In the genomic region with DNA sequence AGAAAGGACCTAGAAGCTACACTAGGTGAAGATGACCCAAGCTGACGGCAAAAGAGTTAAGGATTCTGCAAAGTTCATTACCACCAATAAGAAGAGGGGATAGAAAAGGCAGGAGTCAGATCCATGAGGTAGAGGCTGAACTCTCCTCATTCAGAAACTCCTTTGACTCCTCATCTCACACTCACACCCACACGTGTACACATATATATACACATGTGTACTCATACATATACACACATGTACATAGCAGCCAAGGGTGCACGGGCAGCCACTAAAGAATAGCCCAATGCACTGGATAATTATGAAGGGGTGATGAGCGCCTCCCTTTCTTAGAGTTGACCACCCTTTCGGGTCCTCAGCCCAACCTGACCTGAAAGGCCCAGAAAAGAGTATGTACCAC, we compare ENCODE assay signal across 34 cellular contexts.
"Had no signal": no experiment of that assay in that cellular context is flagged by ENCODE, and none has a peak within 500 bp of the region (broad histone marks: within the 10 kb centered on the region; RNA-seq: fewer than 3 reads in every experiment).

No MANE protein-coding gene starts in this region.

- H3K4me3 ChIP-seq: adrenal gland, ascending aorta, body of pancreas, breast epithelium, cardiac muscle cell had no signal

- FAIRE-seq: astrocyte, bronchial epithelial cell had no signal

- H3K9me3 ChIP-seq: adrenal gland, ascending aorta, body of pancreas, breast epithelium had no signal

- DNase-seq: activated effector memory CD4-positive, alpha-beta T cell treated with anti-CD3 and anti-CD28 coated beads, Interleukin-2, amount 50 U/mL, for 16 hours; activated effector memory CD4-positive, alpha-beta T cell treated with Interleukin-2 at 50 U/mL for 16 hours; activated gamma-delta T cell; activated gamma-delta T cell treated with Interleukin-2 at 50 U/mL for 16 hours; activated naive CD4-positive, alpha-beta T cell; activated naive CD4-positive, alpha-beta T cell treated with anti-CD3 and anti-CD28 coated beads for 36 hours; activated naive CD4-positive, alpha-beta T cell treated with anti-CD3 and anti-CD28 coated beads, Interleukin-2, amount 10 ng/mL, durations not matched to agents 7 days and 5 days; activated naive CD4-positive, alpha-beta T cell treated with anti-CD3 and anti-CD28 coated beads, Interleukin-2, amount 50 U/mL, for 16 hours; activated naive CD4-positive, alpha-beta T cell treated with Interleukin-2 at 50 U/mL for 16 hours; activated naive CD8-positive, alpha-beta T cell treated with anti-CD3 and anti-CD28 coated beads for 36 hours; activated naive CD8-positive, alpha-beta T cell treated with anti-CD3 and anti-CD28 coated beads, Interleukin-2, amount 10 ng/mL, durations not matched to agents 7 days and 5 days; activated naive CD8-positive, alpha-beta T cell treated with anti-CD3 and anti-CD28 coated beads, Interleukin-2, amount 50 U/mL, for 24 hours; activated T-cell treated with anti-CD3 and anti-CD28 coated beads, Interleukin-2, amount 50 U/mL, for 1 hour; activated T-cell treated with anti-CD3 and anti-CD28 coated beads, Interleukin-2, amount 50 U/mL, for 24 hours; activated T-cell treated with anti-CD3 and anti-CD28 coated beads, Interleukin-2, amount 50 U/mL, for 4 hours; activated T-cell treated with anti-CD3 and anti-CD28 coated beads, Interleukin-2, amount 50 U/mL, for 48 hours; activated T-cell treated with anti-CD3 and anti-CD28 coated beads, Interleukin-2, amount 50 U/mL, for 72 hours; adrenal gland; amniotic stem cell; amygdala; anterior cingulate cortex; aorta; body of pancreas; brain microvascular endothelial cell; caudate nucleus; central memory CD4-positive, alpha-beta T cell; cerebellar nuclear complex had no signal

- H3K4me1 ChIP-seq: adrenal gland, ascending aorta, body of pancreas, breast epithelium had no signal

- H3K36me3 ChIP-seq: adrenal gland, ascending aorta, brain microvascular endothelial cell, breast epithelium, cardiac muscle cell had no signal

- H3K27ac ChIP-seq: adrenal gland, ascending aorta, body of pancreas, brain microvascular endothelial cell, breast epithelium, cardiac muscle cell had no signal

- ATAC-seq: activated naive CD4-positive, alpha-beta T cell treated with anti-CD3 and anti-CD28 coated beads, Interleukin-2, amount 50 U/mL, for 72 hours; activated naive CD8-positive, alpha-beta T cell treated with anti-CD3 and anti-CD28 coated beads, Interleukin-2, amount 50 U/mL, for 24 hours; activated T-cell treated with anti-CD3 and anti-CD28 coated beads, Interleukin-2, amount 50 U/mL, for 4 hours; activated T-cell treated with anti-CD3 and anti-CD28 coated beads, Interleukin-2, amount 50 U/mL, for 72 hours; activated T-helper 17 cell treated with anti-CD3 and anti-CD28 coated beads, Interleukin-2, amount 50 U/mL, for 72 hours; body of pancreas had no signal

- H3K27me3 ChIP-seq: adrenal gland, ascending aorta, body of pancreas, brain microvascular endothelial cell, breast epithelium, cardiac muscle cell had no signal
